ENCODE assay signal across 20 cellular contexts in genomic region chr4:84718699-84719098, GRCh38.
"Had no signal": no experiment of that assay in that cellular context is flagged by ENCODE, and none has a peak within 500 bp of the region (broad histone marks: within the 10 kb centered on the region; RNA-seq: fewer than 3 reads in every experiment).

No MANE protein-coding gene starts in this region.

- H3K9me3 ChIP-seq: body of pancreas, tibial artery had no signal

- H3K4me1 ChIP-seq: tibial artery had no signal

- DNase-seq: activated CD4-positive, alpha-beta memory T cell treated with anti-CD3 and anti-CD28 coated beads, Interleukin-2, amount 10 ng/mL, durations not matched to agents 7 days and 5 days; activated CD4-positive, alpha-beta T cell treated with anti-CD3 and anti-CD28 coated beads for 48 hours; activated CD4-positive, CD25-positive, alpha-beta regulatory T cell; activated CD8-positive, alpha-beta memory T cell treated with anti-CD3 and anti-CD28 coated beads, Interleukin-2, amount 10 ng/mL, durations not matched to agents 7 days and 5 days; activated naive CD4-positive, alpha-beta T cell; activated naive CD8-positive, alpha-beta T cell treated with anti-CD3 and anti-CD28 coated beads for 36 hours; body of pancreas; erythroblast; midbrain; nucleus accumbens; posterior cingulate gyrus; retina; stimulated activated CD4-positive, alpha-beta T cell treated with anti-CD3 and anti-CD28 coated beads, Interleukin-2, amount 100 ng/mL, for 24 hours; stimulated activated naive CD8-positive, alpha-beta T cell treated with anti-CD3 and anti-CD28 coated beads, Interleukin-15, Interleukin-2, amounts not matched to agents 100 U/mL and 50 U/mL, for 24 hours; substantia nigra; T-helper 1 cell; T-helper 9 cell; tibial artery had no signal

- H3K27ac ChIP-seq: body of pancreas, coronary artery, tibial artery had no signal

- H3K4me3 ChIP-seq: body of pancreas, coronary artery, tibial artery had no signal

- H3K27me3 ChIP-seq: body of pancreas, tibial artery had no signal

- ATAC-seq: activated CD8-positive, alpha-beta memory T cell treated with anti-CD3 and anti-CD28 coated beads, Interleukin-2, amount 10 ng/mL, durations not matched to agents 7 days and 5 days; activated T-helper 17 cell treated with anti-CD3 and anti-CD28 coated beads, Interleukin-2, amount 50 U/mL, for 72 hours; body of pancreas; stimulated activated naive CD8-positive, alpha-beta T cell treated with anti-CD3 and anti-CD28 coated beads, Interleukin-15, Interleukin-2, amounts not matched to agents 100 U/mL and 50 U/mL, for 24 hours had no signal
